In the genomic region with DNA sequence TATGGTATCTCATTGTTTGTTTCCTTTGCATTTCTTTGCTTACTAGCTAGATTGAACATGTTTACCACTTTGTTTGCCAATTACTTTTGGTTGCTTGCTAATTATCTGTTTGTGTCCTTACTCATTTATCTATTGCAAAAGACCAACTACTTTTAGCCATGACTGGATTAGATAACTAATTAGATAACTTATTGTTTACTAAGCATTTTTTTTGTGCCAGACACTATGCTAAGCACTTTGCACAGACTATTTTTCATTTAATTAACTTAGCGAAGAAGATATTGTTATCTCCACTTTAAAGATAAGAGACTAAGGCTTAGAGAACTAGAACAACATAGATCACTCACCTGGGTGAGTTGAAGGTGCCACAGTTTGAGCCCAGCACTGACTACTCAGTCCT, we compare ENCODE assay signal across 3 cellular contexts.
TF ChIP-seq lines count a peak whose summit lies in the region.

No MANE protein-coding gene starts in this region.

TF ChIP-seq in HepG2, 621 proteins besides CTCF, POLR2A, EP300 and RAD21:
- TF ChIP-seq, protein P1, sequence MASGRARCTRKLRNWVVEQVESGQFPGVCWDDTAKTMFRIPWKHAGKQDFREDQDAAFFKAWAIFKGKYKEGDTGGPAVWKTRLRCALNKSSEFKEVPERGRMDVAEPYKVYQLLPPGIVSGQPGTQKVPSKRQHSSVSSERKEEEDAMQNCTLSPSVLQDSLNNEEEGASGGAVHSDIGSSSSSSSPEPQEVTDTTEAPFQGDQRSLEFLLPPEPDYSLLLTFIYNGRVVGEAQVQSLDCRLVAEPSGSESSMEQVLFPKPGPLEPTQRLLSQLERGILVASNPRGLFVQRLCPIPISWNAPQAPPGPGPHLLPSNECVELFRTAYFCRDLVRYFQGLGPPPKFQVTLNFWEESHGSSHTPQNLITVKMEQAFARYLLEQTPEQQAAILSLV (CRISPR knock-in tag; IDR thresholded peaks at IDR 0.05; ENCODE audit: borderline replicate concordance), result no peak
- TF ChIP-seq, protein P2, sequence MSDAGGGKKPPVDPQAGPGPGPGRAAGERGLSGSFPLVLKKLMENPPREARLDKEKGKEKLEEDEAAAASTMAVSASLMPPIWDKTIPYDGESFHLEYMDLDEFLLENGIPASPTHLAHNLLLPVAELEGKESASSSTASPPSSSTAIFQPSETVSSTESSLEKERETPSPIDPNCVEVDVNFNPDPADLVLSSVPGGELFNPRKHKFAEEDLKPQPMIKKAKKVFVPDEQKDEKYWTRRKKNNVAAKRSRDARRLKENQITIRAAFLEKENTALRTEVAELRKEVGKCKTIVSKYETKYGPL (CRISPR knock-in tag; IDR thresholded peaks at IDR 0.05), result no peak
- TF ChIP-seq MAFF (IDR thresholded peaks at IDR 0.05; ENCODE audit: low read depth, low read length), result peak; percentile 66
- no peak for TF ChIP-seq ZNF136 (CRISPR knock-in tag; IDR thresholded peaks at IDR 0.05; ENCODE audit: low read depth)
- TF ChIP-seq, protein P3, sequence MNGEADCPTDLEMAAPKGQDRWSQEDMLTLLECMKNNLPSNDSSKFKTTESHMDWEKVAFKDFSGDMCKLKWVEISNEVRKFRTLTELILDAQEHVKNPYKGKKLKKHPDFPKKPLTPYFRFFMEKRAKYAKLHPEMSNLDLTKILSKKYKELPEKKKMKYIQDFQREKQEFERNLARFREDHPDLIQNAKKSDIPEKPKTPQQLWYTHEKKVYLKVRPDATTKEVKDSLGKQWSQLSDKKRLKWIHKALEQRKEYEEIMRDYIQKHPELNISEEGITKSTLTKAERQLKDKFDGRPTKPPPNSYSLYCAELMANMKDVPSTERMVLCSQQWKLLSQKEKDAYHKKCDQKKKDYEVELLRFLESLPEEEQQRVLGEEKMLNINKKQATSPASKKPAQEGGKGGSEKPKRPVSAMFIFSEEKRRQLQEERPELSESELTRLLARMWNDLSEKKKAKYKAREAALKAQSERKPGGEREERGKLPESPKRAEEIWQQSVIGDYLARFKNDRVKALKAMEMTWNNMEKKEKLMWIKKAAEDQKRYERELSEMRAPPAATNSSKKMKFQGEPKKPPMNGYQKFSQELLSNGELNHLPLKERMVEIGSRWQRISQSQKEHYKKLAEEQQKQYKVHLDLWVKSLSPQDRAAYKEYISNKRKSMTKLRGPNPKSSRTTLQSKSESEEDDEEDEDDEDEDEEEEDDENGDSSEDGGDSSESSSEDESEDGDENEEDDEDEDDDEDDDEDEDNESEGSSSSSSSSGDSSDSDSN (CRISPR knock-in tag; IDR thresholded peaks at IDR 0.05), result no peak
- peak; percentile 68 to 79 for TF ChIP-seq MAFK (conservative IDR thresholded peaks at IDR 0.05 in 1 of 2, IDR thresholded peaks at IDR 0.05 in 1 of 2; ENCODE audit: low read length in 2 of 2)
- no peak for TF ChIP-seq ATF7 (IDR thresholded peaks at IDR 0.05)
- no peak for TF ChIP-seq ATF7 (CRISPR knock-in tag; IDR thresholded peaks at IDR 0.05)

TF ChIP-seq in IMR-90, 13 proteins besides CTCF, POLR2A, EP300 and RAD21:
- TF ChIP-seq MAFK (IDR thresholded peaks at IDR 0.05; ENCODE audit: low read depth, low read length) (peak; percentile 44; the same call in 1 of the 2 replicates), BHLHE40 (IDR thresholded peaks at IDR 0.05; ENCODE audit: low read depth, low read length) (no peak)

TF ChIP-seq in K562, 482 proteins besides CTCF, POLR2A, EP300 and RAD21:
- TF ChIP-seq C11orf30 (IDR thresholded peaks at IDR 0.05; ENCODE audit: low read depth) (peak; percentile 41; the same call in 1 of the 2 replicates), FUS (optimal IDR thresholded peaks at IDR 0.05; ENCODE audit: low read depth, low read length) (no peak), MAFF (IDR thresholded peaks at IDR 0.05; ENCODE audit: low read length) (peak; percentile 59; the same call in 1 of the 2 replicates), SIX5 (IDR thresholded peaks at IDR 0.05; ENCODE audit: borderline replicate concordance in 1 of 2, insufficient read depth in 1 of 2, low read depth in 1 of 2, low read length in 2 of 2) (no peak), ZNF316 (IDR thresholded peaks at IDR 0.05) (peak; percentile 76), TBP (optimal IDR thresholded peaks at IDR 0.05; ENCODE audit: low read depth, low read length) (no peak), NUFIP1 (IDR thresholded peaks at IDR 0.05; ENCODE audit: partially characterized antibody) (no peak), ZNF232 (CRISPR knock-in tag; IDR thresholded peaks at IDR 0.05) (no peak), MAFG (tag; conservative IDR thresholded peaks at IDR 0.05) (peak; percentile 57; the same call in 1 of the 2 replicates)
- TF ChIP-seq, protein P4, sequence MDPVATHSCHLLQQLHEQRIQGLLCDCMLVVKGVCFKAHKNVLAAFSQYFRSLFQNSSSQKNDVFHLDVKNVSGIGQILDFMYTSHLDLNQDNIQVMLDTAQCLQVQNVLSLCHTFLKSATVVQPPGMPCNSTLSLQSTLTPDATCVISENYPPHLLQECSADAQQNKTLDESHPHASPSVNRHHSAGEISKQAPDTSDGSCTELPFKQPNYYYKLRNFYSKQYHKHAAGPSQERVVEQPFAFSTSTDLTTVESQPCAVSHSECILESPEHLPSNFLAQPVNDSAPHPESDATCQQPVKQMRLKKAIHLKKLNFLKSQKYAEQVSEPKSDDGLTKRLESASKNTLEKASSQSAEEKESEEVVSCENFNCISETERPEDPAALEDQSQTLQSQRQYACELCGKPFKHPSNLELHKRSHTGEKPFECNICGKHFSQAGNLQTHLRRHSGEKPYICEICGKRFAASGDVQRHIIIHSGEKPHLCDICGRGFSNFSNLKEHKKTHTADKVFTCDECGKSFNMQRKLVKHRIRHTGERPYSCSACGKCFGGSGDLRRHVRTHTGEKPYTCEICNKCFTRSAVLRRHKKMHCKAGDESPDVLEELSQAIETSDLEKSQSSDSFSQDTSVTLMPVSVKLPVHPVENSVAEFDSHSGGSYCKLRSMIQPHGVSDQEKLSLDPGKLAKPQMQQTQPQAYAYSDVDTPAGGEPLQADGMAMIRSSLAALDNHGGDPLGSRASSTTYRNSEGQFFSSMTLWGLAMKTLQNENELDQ (CRISPR knock-in tag; IDR thresholded peaks at IDR 0.05; ENCODE audit: borderline replicate concordance), result no peak
- TF ChIP-seq, protein P5, sequence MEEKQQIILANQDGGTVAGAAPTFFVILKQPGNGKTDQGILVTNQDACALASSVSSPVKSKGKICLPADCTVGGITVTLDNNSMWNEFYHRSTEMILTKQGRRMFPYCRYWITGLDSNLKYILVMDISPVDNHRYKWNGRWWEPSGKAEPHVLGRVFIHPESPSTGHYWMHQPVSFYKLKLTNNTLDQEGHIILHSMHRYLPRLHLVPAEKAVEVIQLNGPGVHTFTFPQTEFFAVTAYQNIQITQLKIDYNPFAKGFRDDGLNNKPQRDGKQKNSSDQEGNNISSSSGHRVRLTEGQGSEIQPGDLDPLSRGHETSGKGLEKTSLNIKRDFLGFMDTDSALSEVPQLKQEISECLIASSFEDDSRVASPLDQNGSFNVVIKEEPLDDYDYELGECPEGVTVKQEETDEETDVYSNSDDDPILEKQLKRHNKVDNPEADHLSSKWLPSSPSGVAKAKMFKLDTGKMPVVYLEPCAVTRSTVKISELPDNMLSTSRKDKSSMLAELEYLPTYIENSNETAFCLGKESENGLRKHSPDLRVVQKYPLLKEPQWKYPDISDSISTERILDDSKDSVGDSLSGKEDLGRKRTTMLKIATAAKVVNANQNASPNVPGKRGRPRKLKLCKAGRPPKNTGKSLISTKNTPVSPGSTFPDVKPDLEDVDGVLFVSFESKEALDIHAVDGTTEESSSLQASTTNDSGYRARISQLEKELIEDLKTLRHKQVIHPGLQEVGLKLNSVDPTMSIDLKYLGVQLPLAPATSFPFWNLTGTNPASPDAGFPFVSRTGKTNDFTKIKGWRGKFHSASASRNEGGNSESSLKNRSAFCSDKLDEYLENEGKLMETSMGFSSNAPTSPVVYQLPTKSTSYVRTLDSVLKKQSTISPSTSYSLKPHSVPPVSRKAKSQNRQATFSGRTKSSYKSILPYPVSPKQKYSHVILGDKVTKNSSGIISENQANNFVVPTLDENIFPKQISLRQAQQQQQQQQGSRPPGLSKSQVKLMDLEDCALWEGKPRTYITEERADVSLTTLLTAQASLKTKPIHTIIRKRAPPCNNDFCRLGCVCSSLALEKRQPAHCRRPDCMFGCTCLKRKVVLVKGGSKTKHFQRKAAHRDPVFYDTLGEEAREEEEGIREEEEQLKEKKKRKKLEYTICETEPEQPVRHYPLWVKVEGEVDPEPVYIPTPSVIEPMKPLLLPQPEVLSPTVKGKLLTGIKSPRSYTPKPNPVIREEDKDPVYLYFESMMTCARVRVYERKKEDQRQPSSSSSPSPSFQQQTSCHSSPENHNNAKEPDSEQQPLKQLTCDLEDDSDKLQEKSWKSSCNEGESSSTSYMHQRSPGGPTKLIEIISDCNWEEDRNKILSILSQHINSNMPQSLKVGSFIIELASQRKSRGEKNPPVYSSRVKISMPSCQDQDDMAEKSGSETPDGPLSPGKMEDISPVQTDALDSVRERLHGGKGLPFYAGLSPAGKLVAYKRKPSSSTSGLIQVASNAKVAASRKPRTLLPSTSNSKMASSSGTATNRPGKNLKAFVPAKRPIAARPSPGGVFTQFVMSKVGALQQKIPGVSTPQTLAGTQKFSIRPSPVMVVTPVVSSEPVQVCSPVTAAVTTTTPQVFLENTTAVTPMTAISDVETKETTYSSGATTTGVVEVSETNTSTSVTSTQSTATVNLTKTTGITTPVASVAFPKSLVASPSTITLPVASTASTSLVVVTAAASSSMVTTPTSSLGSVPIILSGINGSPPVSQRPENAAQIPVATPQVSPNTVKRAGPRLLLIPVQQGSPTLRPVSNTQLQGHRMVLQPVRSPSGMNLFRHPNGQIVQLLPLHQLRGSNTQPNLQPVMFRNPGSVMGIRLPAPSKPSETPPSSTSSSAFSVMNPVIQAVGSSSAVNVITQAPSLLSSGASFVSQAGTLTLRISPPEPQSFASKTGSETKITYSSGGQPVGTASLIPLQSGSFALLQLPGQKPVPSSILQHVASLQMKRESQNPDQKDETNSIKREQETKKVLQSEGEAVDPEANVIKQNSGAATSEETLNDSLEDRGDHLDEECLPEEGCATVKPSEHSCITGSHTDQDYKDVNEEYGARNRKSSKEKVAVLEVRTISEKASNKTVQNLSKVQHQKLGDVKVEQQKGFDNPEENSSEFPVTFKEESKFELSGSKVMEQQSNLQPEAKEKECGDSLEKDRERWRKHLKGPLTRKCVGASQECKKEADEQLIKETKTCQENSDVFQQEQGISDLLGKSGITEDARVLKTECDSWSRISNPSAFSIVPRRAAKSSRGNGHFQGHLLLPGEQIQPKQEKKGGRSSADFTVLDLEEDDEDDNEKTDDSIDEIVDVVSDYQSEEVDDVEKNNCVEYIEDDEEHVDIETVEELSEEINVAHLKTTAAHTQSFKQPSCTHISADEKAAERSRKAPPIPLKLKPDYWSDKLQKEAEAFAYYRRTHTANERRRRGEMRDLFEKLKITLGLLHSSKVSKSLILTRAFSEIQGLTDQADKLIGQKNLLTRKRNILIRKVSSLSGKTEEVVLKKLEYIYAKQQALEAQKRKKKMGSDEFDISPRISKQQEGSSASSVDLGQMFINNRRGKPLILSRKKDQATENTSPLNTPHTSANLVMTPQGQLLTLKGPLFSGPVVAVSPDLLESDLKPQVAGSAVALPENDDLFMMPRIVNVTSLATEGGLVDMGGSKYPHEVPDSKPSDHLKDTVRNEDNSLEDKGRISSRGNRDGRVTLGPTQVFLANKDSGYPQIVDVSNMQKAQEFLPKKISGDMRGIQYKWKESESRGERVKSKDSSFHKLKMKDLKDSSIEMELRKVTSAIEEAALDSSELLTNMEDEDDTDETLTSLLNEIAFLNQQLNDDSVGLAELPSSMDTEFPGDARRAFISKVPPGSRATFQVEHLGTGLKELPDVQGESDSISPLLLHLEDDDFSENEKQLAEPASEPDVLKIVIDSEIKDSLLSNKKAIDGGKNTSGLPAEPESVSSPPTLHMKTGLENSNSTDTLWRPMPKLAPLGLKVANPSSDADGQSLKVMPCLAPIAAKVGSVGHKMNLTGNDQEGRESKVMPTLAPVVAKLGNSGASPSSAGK (IDR thresholded peaks at IDR 0.05), result no peak
